15 cellular contexts compared by ENCODE assay signal in genomic region chr10:63547628-63548356, GRCh38. TPM values are rescaled to one million over a fixed set of nuclear protein-coding genes. Genes with fewer than 3 reads are reported as not detected.
DNase-seq lines count a peak whose midpoint lies in the region; ATAC-seq, FAIRE-seq and TF ChIP-seq lines count a peak whose summit lies in the region.
"Had no signal": no experiment of that assay in that cellular context is flagged by ENCODE, and none has a peak within 500 bp of the region (broad histone marks: within the 10 kb centered on the region; RNA-seq: fewer than 3 reads in every experiment).

No MANE protein-coding gene starts in this region.

- H3K9me3 ChIP-seq in HEK293 (ENCODE audit: control insufficient read depth, insufficient read depth, low read depth, low read length) (no peaks in the 10 kb centered on the region), SK-N-SH (no peaks in the 10 kb centered on the region)

- no peak overlapping the region; the same call in 1 of the 2 replicates for H3K9ac ChIP-seq in SK-N-SH

- peak; percentile 50 for DNase-seq in AG08395 (ENCODE audit: low spot score)
- peak; percentile 74 for DNase-seq in SK-N-SH
- peak in 22 of 42 donors; percentile 10 to 71 (median 40) for DNase-seq in head of caudate nucleus
- no peak for DNase-seq in RCC 7860 (ENCODE audit: low spot score)
- no peak for DNase-seq in germinal center (ENCODE audit: low spot score)
- no peak for DNase-seq in activated CD4-positive, alpha-beta T cell treated with anti-CD3 and anti-CD28 coated beads for 1 hour
- DNase-seq: activated CD4-positive, CD25-positive, alpha-beta regulatory T cell treated with anti-CD3 and anti-CD28 coated beads, Interleukin-2, amount 50 U/mL, for 72 hours; activated T-cell treated with anti-CD3 and anti-CD28 coated beads, Interleukin-2, amount 50 U/mL, for 24 hours; amniotic stem cell; effector CD4-positive, alpha-beta T cell; foreskin melanocyte; GDM1; NCI-H1105 had no signal

- peaks cover 12% of the 10 kb centered on the region for H3F3A ChIP-seq in SK-N-SH (replicated peaks; ENCODE audit: insufficient read depth)

- H3K4me1 ChIP-seq in HEK293 (ENCODE audit: control insufficient read depth, insufficient read depth, low read length) (peaks cover 8% of the 10 kb centered on the region; the same call in 1 of the 2 replicates), SK-N-SH (ENCODE audit: control insufficient read depth in 1 of 2, insufficient read depth in 2 of 2, low read depth in 1 of 2, low read length in 1 of 2) (peaks cover 11 to 21% of the 10 kb centered on the region in 2 experiments; a peak in 3 of 4 replicates)

- no peak for TF ChIP-seq RAD21 in SK-N-SH (IDR thresholded peaks at IDR 0.05; ENCODE audit: low read length)

- peaks cover 36% of the 10 kb centered on the region; the same call in 1 of the 2 replicates for H3K79me2 ChIP-seq in SK-N-SH (ENCODE audit: insufficient read depth)

- H3K27ac ChIP-seq in HEK293 (ENCODE audit: extremely low read depth, low read depth, low read length), result no peak overlapping the region
- H3K27ac ChIP-seq in SK-N-SH (ENCODE audit: low read depth in 2 of 2, low read length in 1 of 2), result peak overlapping the region; percentile 13 to 92; a peak in 3 of 4 replicates

- no peaks in the 10 kb centered on the region for H3K36me3 ChIP-seq in HEK293 (ENCODE audit: control insufficient read depth in 2 of 2, insufficient read depth in 1 of 2, low read length in 2 of 2)
- peaks cover 0 to 5% of the 10 kb centered on the region in 2 experiments for H3K36me3 ChIP-seq in SK-N-SH (replicated peaks in 1 of 2; ENCODE audit: control insufficient read depth in 1 of 2, insufficient read depth in 2 of 2, low read length in 1 of 2)

- no peak overlapping the region for H2AFZ ChIP-seq in SK-N-SH (ENCODE audit: low read depth)

- TF ChIP-seq EP300 in SK-N-SH (IDR thresholded peaks at IDR 0.05; ENCODE audit: borderline replicate concordance in 1 of 2, low read depth in 1 of 2, low read length in 1 of 2), result peak in 1 of 2 experiments; percentile 57; a peak in 1 of 4 replicates

- H3K4me2 ChIP-seq in SK-N-SH, result no peak overlapping the region

- CTCF ChIA-PET in HEK293 (lab: Yijun Ruan, JAX), result no interaction called here
- CTCF ChIA-PET in SK-N-SH (lab: Yijun Ruan, JAX), result interaction anchor here (0.6 to 1.4 kb wide), 6 partner anchors 8 to 173 kb away, joined by 3 to 6 read pairs (median 4); no protein-coding TSS in a partner anchor

- 69% methylated on average over 2 of the region's 2 CpGs for WGBS in SK-N-SH (ENCODE audit: low lambda C conversion rate)

- no peaks in the 10 kb centered on the region for H3K9me2 ChIP-seq in SK-N-SH

- ATAC-seq in GM21825 (IDR thresholded peaks at IDR 0.05; ENCODE audit: unreplicated experiment), result no peak

- H3K27me3 ChIP-seq in SK-N-SH (ENCODE audit: insufficient read depth), result no peaks in the 10 kb centered on the region

- TF ChIP-seq CTCF in HEK293 (tag by site-specific recombination; IDR thresholded peaks at IDR 0.05) (no peak), SK-N-SH (IDR thresholded peaks at IDR 0.05) (no peak)

- H3K4me3 ChIP-seq in HEK293 (ENCODE audit: low read depth, low read length) (no peak overlapping the region), SK-N-SH (ENCODE audit: low read depth in 2 of 2, low read length in 1 of 2) (no peak overlapping the region)

- no peak for FAIRE-seq in RCC 7860 (lab: Jason Lieb, UNC)

- intact Hi-C loops in head of caudate nucleus (cut with DNase I), result no loop called here

- H4K20me1 ChIP-seq in SK-N-SH (ENCODE audit: insufficient read depth), result no peaks in the 10 kb centered on the region

- POLR2A ChIA-PET in HEK293 (lab: Yijun Ruan, JAX), result no interaction called here
- POLR2A ChIA-PET in SK-N-SH (lab: Yijun Ruan, JAX), result no interaction called here

TF ChIP-seq in HEK293, 187 proteins besides CTCF, POLR2A, EP300 and RAD21:
- TF ChIP-seq ZNF157 (tag by site-specific recombination; IDR thresholded peaks at IDR 0.05) (no peak), SCRT2 (tag by site-specific recombination; IDR thresholded peaks at IDR 0.05) (peak; percentile 53), KLF9 (tag by site-specific recombination; IDR thresholded peaks at IDR 0.05; ENCODE audit: low read depth) (no peak), PRDM4 (tag by site-specific recombination; IDR thresholded peaks at IDR 0.05) (no peak), ZBTB1 (tag by site-specific recombination; IDR thresholded peaks at IDR 0.05) (no peak), ZNF423 (tag by site-specific recombination; IDR thresholded peaks at IDR 0.05) (no peak), PBX3 (CRISPR knock-in tag; IDR thresholded peaks at IDR 0.05) (no peak)

TF ChIP-seq in SK-N-SH, 30 proteins besides CTCF, POLR2A, EP300 and RAD21:
- TF ChIP-seq NRF1 (IDR thresholded peaks at IDR 0.05; ENCODE audit: low read depth, low read length) (no peak), GATA2 (CRISPR knock-in tag; IDR thresholded peaks at IDR 0.05) (peak; percentile 38; the same call in 1 of the 2 replicates), TCF12 (IDR thresholded peaks at IDR 0.05) (no peak), RCOR1 (IDR thresholded peaks at IDR 0.05; ENCODE audit: low read length) (0 out of 2 replicates have a peak, but pooled peaks have one; percentile 8), RFX5 (IDR thresholded peaks at IDR 0.05; ENCODE audit: low read length) (peak; percentile 93)

RNA-seq across cellular contexts. Expression of gene REEP3, which starts 26.6 kb away (rescaled TPM):
- 7.6 and 9.6 TPM in 2 replicates for polyA plus RNA-seq in SK-N-SH (2012; rRNA removed)
- polyA plus RNA-seq in SK-N-SH (2012; cell fraction: cytosol; rRNA removed), result 13.0 and 17.1 TPM in 2 replicates
- 2.8 and 4.7 TPM in 2 replicates for polyA plus RNA-seq in SK-N-SH (2012; cell fraction: nucleus; rRNA removed)

Comparison
In these comparisons a context has a peak if more than half of its experiments do, and no peak if none do; other contexts are left out.
1. DNase-seq: peak in AG08395 (single experiment), SK-N-SH (single experiment) and head of caudate nucleus (22 of 42); none in RCC 7860 (single experiment), germinal center (single experiment) and activated CD4-positive, alpha-beta T cell treated with anti-CD3 and anti-CD28 coated beads for 1 hour (single experiment).